11 cellular contexts compared by ENCODE assay signal in the genomic region with DNA sequence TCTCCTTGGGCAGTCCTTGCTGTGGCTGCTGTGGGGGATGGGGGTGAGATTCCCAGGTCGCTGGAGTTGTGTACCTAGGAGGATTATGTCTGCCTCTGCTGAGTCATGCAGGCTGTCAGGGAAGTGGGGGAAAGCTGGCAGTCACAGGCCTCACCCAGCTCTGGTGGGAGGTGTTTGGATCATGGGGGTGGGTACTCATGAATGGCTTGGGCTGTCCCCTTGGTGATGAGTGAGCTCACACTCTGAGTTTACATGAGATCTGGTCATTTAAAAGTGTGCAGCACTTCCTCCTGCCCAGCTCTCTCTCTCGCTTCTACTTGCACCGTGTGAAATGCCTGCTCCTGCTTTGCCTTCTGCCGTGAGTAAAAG. TPM values are rescaled to one million over a fixed set of nuclear protein-coding genes. Genes with fewer than 3 reads are reported as not detected.
DNase-seq lines count a peak whose midpoint lies in the region; ATAC-seq and TF ChIP-seq lines count a peak whose summit lies in the region.
"Had no signal": no experiment of that assay in that cellular context is flagged by ENCODE, and none has a peak within 500 bp of the region (broad histone marks: within the 10 kb centered on the region; RNA-seq: fewer than 3 reads in every experiment).

No MANE protein-coding gene starts in this region.

- TF ChIP-seq CTCF in coronary artery (IDR thresholded peaks at IDR 0.05), result no peak
- TF ChIP-seq CTCF in spleen (IDR thresholded peaks at IDR 0.05 in 8 of 11, conservative IDR thresholded peaks at IDR 0.05 in 3 of 11), result no peak

- peaks cover 7% of the 10 kb centered on the region for H3K4me1 ChIP-seq in mesodermal cell (ENCODE audit: control insufficient read depth, insufficient read depth, low read length, poor library complexity, severe bottlenecking)
- H3K4me1 ChIP-seq in spleen, result no peaks in the 10 kb centered on the region

- intact Hi-C loops in spleen (cut with DNase I; ENCODE audit: low total_unique reads), result no loop called here

- peak overlapping the region; percentile 31 to 50 for H3K27ac ChIP-seq in coronary artery
- H3K27ac ChIP-seq in mesodermal cell (ENCODE audit: low read depth, low read length, severe bottlenecking), result peak overlapping the region; percentile 80
- H3K27ac ChIP-seq in spleen, result no peak overlapping the region

- TF ChIP-seq POLR2A in spleen (IDR thresholded peaks at IDR 0.05), result no peak

- DNase-seq in COLO668 (lab: John Stamatoyannopoulos, UW; ENCODE audit: unreplicated experiment) (peak; percentile 38), LoVo (ENCODE audit: low spot score) (peak; percentile 47), coronary artery (ENCODE audit: low spot score) (no peak), spleen (no peak)
- DNase-seq: CD4-positive, CD25-positive, alpha-beta regulatory T cell; NCI-H1436 treated with DMSO at 0.1 percent for 48 hours had no signal

- no peak for ATAC-seq in GM21529 (IDR thresholded peaks at IDR 0.05; ENCODE audit: unreplicated experiment)
- no peak for ATAC-seq in activated CD4-positive, CD25-positive, alpha-beta regulatory T cell treated with anti-CD3 and anti-CD28 coated beads, Interleukin-2, amount 50 U/mL, for 24 hours
- ATAC-seq in HG03045 (IDR thresholded peaks at IDR 0.05; ENCODE audit: unreplicated experiment), result no peak
- ATAC-seq: activated naive CD4-positive, alpha-beta T cell treated with anti-CD3 and anti-CD28 coated beads, Interleukin-2, amount 50 U/mL, for 72 hours had no signal

- whole genome bisulfite sequencing in mesodermal cell (ENCODE audit: insufficient coverage in 2 of 2), 2 experiments, result 54 to 61% methylated on average over 4 of the region's 4 CpGs
- WGBS in spleen, 5 donors, result 56 to 74% (median 66%) methylated on average over 4 of the region's 4 CpGs

- no peaks in the 10 kb centered on the region for H3K36me3 ChIP-seq in mesodermal cell (ENCODE audit: control insufficient read depth, insufficient read depth, low read length)
- H3K36me3 ChIP-seq in spleen, result no peaks in the 10 kb centered on the region

- H3K9me3 ChIP-seq in mesodermal cell (ENCODE audit: control insufficient read depth, low read length) (peaks cover 6% of the 10 kb centered on the region), spleen (peaks cover 0 to 6% (median 4%) of the 10 kb centered on the region in 8 donors)

- H3K27me3 ChIP-seq in spleen (replicated peaks in 1 of 7), result peaks cover 0 to 10% (median 0%) of the 10 kb centered on the region in 7 donors

- no peak overlapping the region for H3K4me3 ChIP-seq in coronary artery
- no peak overlapping the region for H3K4me3 ChIP-seq in mesodermal cell (ENCODE audit: extremely low read depth, insufficient read depth, low read length, poor library complexity, severe bottlenecking)
- H3K4me3 ChIP-seq in spleen, result no peak overlapping the region

RNA-seq across cellular contexts. Expression of a gene that starts 24.6 kb away (rescaled TPM):
- 129 TPM for polyA plus RNA-seq in mesodermal cell (2013, experiment 1 of 2)
- polyA plus RNA-seq in mesodermal cell (2013, experiment 2 of 2), result 115 TPM
- total RNA-seq in spleen, result 100 to 1,000 TPM in 1 of 7 donors, 10 to 100 TPM in 6; 30.0 to 107 (median 67.5) TPM
- polyA plus RNA-seq in spleen, result 10 to 100 TPM; 28.0 to 43.9 (median 30.2) TPM
- total RNA-seq: CD4-positive, CD25-positive, alpha-beta regulatory T cell had no signal
- polyA plus RNA-seq: CD4-positive, CD25-positive, alpha-beta regulatory T cell had no signal

Comparison
In these comparisons a context has a peak if more than half of its experiments do, and no peak if none do; other contexts are left out.
1. DNase-seq: peak in COLO668 (single experiment) and LoVo (single experiment); none in coronary artery (single experiment) and spleen (single experiment).
2. H3K27ac ChIP-seq: peak in coronary artery (2 of 2) and mesodermal cell (single experiment); none in spleen (0 of 8).